ENCODE assay signal across 9 cellular contexts in genomic region chr14:77498120-77498979, GRCh38. TPM values are rescaled to one million over a fixed set of nuclear protein-coding genes. Genes with fewer than 3 reads are reported as not detected.
DNase-seq lines count a peak whose midpoint lies in the region; ATAC-seq lines count a peak whose summit lies in the region.
"Had no signal": no experiment of that assay in that cellular context is flagged by ENCODE, and none has a peak within 500 bp of the region (broad histone marks: within the 10 kb centered on the region; RNA-seq: fewer than 3 reads in every experiment).

TSS of gene ISM2 (minus strand) at chr14:77498816. CDS start at chr14:77498793, 23 bp downstream.

- CTCF ChIA-PET in naive thymus-derived CD4-positive, alpha-beta T cell (lab: Charles Lee): no interaction called here

- DNase-seq in EL: peak; percentile 53
- DNase-seq in NCI-H1105 treated with DMSO at 0.1 percent for 48 hours (lab: John Stamatoyannopoulos, UW): peak; percentile 50
- peak; percentile 71 for DNase-seq in activated CD8-positive, alpha-beta memory T cell treated with anti-CD3 and anti-CD28 coated beads for 24 hours
- DNase-seq in naive thymus-derived CD4-positive, alpha-beta T cell: peak in 8 of 9 donors; percentile 14 to 54 (median 20)
- no peak for DNase-seq in NK-92 treated with Interleukin-12 subunit alpha and Interleukin-12 subunit beta, amount 100 ng/mL, for 24 hours (lab: John Stamatoyannopoulos, UW)

- H3K27ac ChIP-seq in naive thymus-derived CD4-positive, alpha-beta T cell (ENCODE audit: low read depth, low read length): no peak within 1 kb of the TSS
- no peak within 1 kb of the TSS for H3K27ac ChIP-seq in subcutaneous abdominal adipose tissue (ENCODE audit: low read depth, low read length)

- ATAC-seq in GM21825 (IDR thresholded peaks at IDR 0.05; ENCODE audit: unreplicated experiment): peak; percentile 51
- peak; percentile 76 for ATAC-seq in esophagus mucosa
- ATAC-seq in naive thymus-derived CD4-positive, alpha-beta T cell: peak; percentile 83

- peaks cover 34 to 46% (median 38%) of the 10 kb centered on the region in 5 donors for H3K27me3 Mint-ChIP-seq in naive thymus-derived CD4-positive, alpha-beta T cell

- H3K4me3 Mint-ChIP-seq in naive thymus-derived CD4-positive, alpha-beta T cell: peak within 1 kb of the TSS; percentile 67 to 83 (median 75)

- no peak within 1 kb of the TSS for H3K9ac ChIP-seq in subcutaneous abdominal adipose tissue (ENCODE audit: low read length in 5 of 5)

- H3K27ac Mint-ChIP-seq in naive thymus-derived CD4-positive, alpha-beta T cell: no peak within 1 kb of the TSS

- H3K36me3 ChIP-seq in naive thymus-derived CD4-positive, alpha-beta T cell (ENCODE audit: control insufficient read depth in 2 of 3, insufficient read depth in 3 of 3, low read length in 3 of 3): no peaks in the 10 kb centered on the region
- no peaks in the 10 kb centered on the region for H3K36me3 ChIP-seq in subcutaneous abdominal adipose tissue (ENCODE audit: control insufficient read depth in 5 of 5, insufficient read depth in 5 of 5, low read length in 5 of 5)

- H3K4me1 ChIP-seq in naive thymus-derived CD4-positive, alpha-beta T cell (ENCODE audit: control insufficient read depth in 2 of 2, insufficient read depth in 2 of 2, low read length in 2 of 2): peaks cover 0 to 6% of the 10 kb centered on the region in 2 donors
- peaks cover 5 to 18% (median 15%) of the 10 kb centered on the region in 5 donors for H3K4me1 ChIP-seq in subcutaneous abdominal adipose tissue (ENCODE audit: control insufficient read depth in 5 of 5, insufficient read depth in 5 of 5, low read length in 5 of 5)

- peaks cover 0 to 9% (median 4%) of the 10 kb centered on the region in 5 donors for H3K36me3 Mint-ChIP-seq in naive thymus-derived CD4-positive, alpha-beta T cell

- peaks cover 3 to 6% (median 4%) of the 10 kb centered on the region in 11 donors for H3K9me3 Mint-ChIP-seq in naive thymus-derived CD4-positive, alpha-beta T cell

- H3K4me1 Mint-ChIP-seq in naive thymus-derived CD4-positive, alpha-beta T cell: peaks cover 0 to 8% (median 5%) of the 10 kb centered on the region in 7 donors

- H3K27me3 ChIP-seq in naive thymus-derived CD4-positive, alpha-beta T cell (ENCODE audit: control insufficient read depth in 2 of 2, insufficient read depth in 2 of 2, low read length in 2 of 2): peaks cover 0 to 6% of the 10 kb centered on the region in 2 donors
- peaks cover 11 to 26% (median 20%) of the 10 kb centered on the region in 5 donors for H3K27me3 ChIP-seq in subcutaneous abdominal adipose tissue (ENCODE audit: control insufficient read depth in 5 of 5, insufficient read depth in 4 of 5, low read length in 5 of 5)

- no peak within 1 kb of the TSS for H3K4me3 ChIP-seq in naive thymus-derived CD4-positive, alpha-beta T cell (ENCODE audit: low read length)
- peak within 1 kb of the TSS in 4 of 5 donors; percentile 42 to 67 (median 56) for H3K4me3 ChIP-seq in subcutaneous abdominal adipose tissue (ENCODE audit: low read depth in 1 of 5, low read length in 5 of 5)

- intact Hi-C loops in naive thymus-derived CD4-positive, alpha-beta T cell (cut with micrococcal nuclease): no loop called here

- POLR2A ChIA-PET in naive thymus-derived CD4-positive, alpha-beta T cell (lab: Charles Lee): no interaction called here

- no peaks in the 10 kb centered on the region for H3K9me3 ChIP-seq in naive thymus-derived CD4-positive, alpha-beta T cell (ENCODE audit: control insufficient read depth in 2 of 3, low read length in 3 of 3)
- peaks cover 0 to 2% (median 0%) of the 10 kb centered on the region in 5 donors for H3K9me3 ChIP-seq in subcutaneous abdominal adipose tissue (ENCODE audit: control insufficient read depth in 5 of 5, low read length in 5 of 5)

RNA-seq across cellular contexts. Expression of gene ISM2, which starts in this region (rescaled TPM):
- not detected for total RNA-seq in esophagus mucosa
- total RNA-seq in naive thymus-derived CD4-positive, alpha-beta T cell: not detected
- not detected for polyA plus RNA-seq in naive thymus-derived CD4-positive, alpha-beta T cell
- total RNA-seq: activated CD8-positive, alpha-beta memory T cell treated with anti-CD3 and anti-CD28 coated beads for 36 hours had no signal

Comparison
In these comparisons a context has a peak if more than half of its experiments do, and no peak if none do; other contexts are left out.
1. Peak in ATAC-seq in esophagus mucosa; RNA of the gene not detected or under 1 TPM.
2. Peak in DNase-seq and ATAC-seq in naive thymus-derived CD4-positive, alpha-beta T cell; RNA of the gene not detected or under 1 TPM.